In genomic region chr1:150567717-150568561, GRCh38 we compare ENCODE assay signal across 7 cellular contexts. TPM values are rescaled to one million over a fixed set of nuclear protein-coding genes. Genes with fewer than 3 reads are reported as not detected.
DNase-seq lines count a peak whose midpoint lies in the region; ATAC-seq and TF ChIP-seq lines count a peak whose summit lies in the region.

No MANE protein-coding gene starts in this region.

- H3K4me1 Mint-ChIP-seq in activated naive CD8-positive, alpha-beta T cell treated with anti-CD3 and anti-CD28 coated beads for 36 hours = peaks cover 85% of the 10 kb centered on the region

- peak overlapping the region; percentile 98 for H3K27ac Mint-ChIP-seq in activated naive CD8-positive, alpha-beta T cell treated with anti-CD3 and anti-CD28 coated beads for 36 hours

- DNase-seq in GM10266 (ENCODE audit: extremely low spot score) (peak; percentile 22), NCI-H526 treated with DMSO at 0.1 percent for 48 hours (lab: John Stamatoyannopoulos, UW) (peak; percentile 69), head of caudate nucleus (peak in 31 of 42 donors; percentile 25 to 80 (median 48)), nucleus accumbens (lab: John Stamatoyannopoulos, UW) (peak in 41 of 56 donors; percentile 8 to 79 (median 39)), GOT3 (lab: John Stamatoyannopoulos, UW) (no peak)
- peak; percentile 62 for DNase-seq in activated naive CD8-positive, alpha-beta T cell treated with anti-CD3 and anti-CD28 coated beads for 36 hours

- peaks cover 35% of the 10 kb centered on the region for H3K36me3 Mint-ChIP-seq in activated naive CD8-positive, alpha-beta T cell treated with anti-CD3 and anti-CD28 coated beads for 36 hours

- peak; percentile 17 for ATAC-seq in HG02938 (IDR thresholded peaks at IDR 0.05; ENCODE audit: unreplicated experiment)

- no peaks in the 10 kb centered on the region for H3K27me3 Mint-ChIP-seq in activated naive CD8-positive, alpha-beta T cell treated with anti-CD3 and anti-CD28 coated beads for 36 hours

- H3K9me3 Mint-ChIP-seq in activated naive CD8-positive, alpha-beta T cell treated with anti-CD3 and anti-CD28 coated beads for 36 hours = peaks cover 3% of the 10 kb centered on the region

- no peak for TF ChIP-seq CTCF in GM10266 (IDR thresholded peaks at IDR 0.05; ENCODE audit: control insufficient read depth, insufficient read depth, low read depth, missing control alignments)

- intact Hi-C loops in head of caudate nucleus (cut with DNase I) = no loop called here

- peak overlapping the region; percentile 74 for H3K4me3 Mint-ChIP-seq in activated naive CD8-positive, alpha-beta T cell treated with anti-CD3 and anti-CD28 coated beads for 36 hours

RNA-seq across cellular contexts. Expression of gene MCL1, which starts 11.5 kb away (rescaled TPM):
- 100 to 1,000 TPM; 209 to 217 TPM for total RNA-seq in activated naive CD8-positive, alpha-beta T cell treated with anti-CD3 and anti-CD28 coated beads for 36 hours

RNA-seq across cellular contexts. Expression of gene ADAMTSL4, which starts 18.7 kb away (rescaled TPM):
- under 1 TPM; 0.06 to 0.10 TPM for total RNA-seq in activated naive CD8-positive, alpha-beta T cell treated with anti-CD3 and anti-CD28 coated beads for 36 hours

RNA-seq across cellular contexts. Expression of gene FALEC, which starts 52.4 kb away (rescaled TPM):
- total RNA-seq in activated naive CD8-positive, alpha-beta T cell treated with anti-CD3 and anti-CD28 coated beads for 36 hours = not detected
